ENCODE assay signal across 28 cellular contexts in genomic region chr11:84345597-84345996, GRCh38.
DNase-seq lines count a peak whose midpoint lies in the region; ATAC-seq, FAIRE-seq and TF ChIP-seq lines count a peak whose summit lies in the region.
"Had no signal": no experiment of that assay in that cellular context is flagged by ENCODE, and none has a peak within 500 bp of the region (broad histone marks: within the 10 kb centered on the region; RNA-seq: fewer than 3 reads in every experiment).

No MANE protein-coding gene starts in this region.

- in situ Hi-C loops in K562 (cut with MboI): no loop called here

- H3K79me2 ChIP-seq in K562 (ENCODE audit: control insufficient read depth, insufficient read depth, low read length): no peaks in the 10 kb centered on the region

- TF ChIP-seq EP300 in A549 (IDR thresholded peaks at IDR 0.05) (no peak), K562 (IDR thresholded peaks at IDR 0.05; ENCODE audit: low read length) (no peak)

- TF ChIP-seq CTCF in A549 (IDR thresholded peaks at IDR 0.05): no peak
- no peak for TF ChIP-seq CTCF in K562 (IDR thresholded peaks at IDR 0.05 in 2 of 3, conservative IDR thresholded peaks at IDR 0.05 in 1 of 3; ENCODE audit: insufficient read depth in 2 of 3, low read depth in 1 of 3, low read length in 3 of 3)

- H3K9me3 ChIP-seq in A549: no peaks in the 10 kb centered on the region
- 0 out of 2 replicates have a peak, but pooled peaks cover 3% of the 10 kb centered on the region for H3K9me3 ChIP-seq in K562 (replicated peaks; ENCODE audit: control insufficient read depth, insufficient read depth, low read depth, low read length)
- H3K9me3 ChIP-seq: BE2C, HAP-1 had no signal

- no peak for FAIRE-seq in A549 (lab: Jason Lieb, UNC)
- FAIRE-seq in GM12891 (lab: Jason Lieb, UNC): no peak
- no peak for FAIRE-seq in K562 (lab: Jason Lieb, UNC)
- FAIRE-seq: GM12892, GM18507 had no signal

- ATAC-seq in A549 (no peak), K562 (no peak), GM18873 (IDR thresholded peaks at IDR 0.05; ENCODE audit: low FRiP score, unreplicated experiment) (no peak), GM21528 (IDR thresholded peaks at IDR 0.05; ENCODE audit: low FRiP score, unreplicated experiment) (no peak)
- ATAC-seq: Panc1 had no signal

- H3K27ac ChIP-seq in A549 (no peak overlapping the region), K562 (ENCODE audit: extremely low read depth, low read depth, low read length) (no peak overlapping the region)

- CTCF ChIA-PET in A549 (lab: Yijun Ruan, JAX) (no interaction called here), K562 (lab: Yijun Ruan, JAX; ENCODE audit: low intra/inter-chr PET ratio) (no interaction called here)

- no peak overlapping the region for H3K4me3 ChIP-seq in A549
- no peak overlapping the region for H3K4me3 ChIP-seq in K562
- H3K4me3 ChIP-seq: HAP-1 had no signal

- no peaks in the 10 kb centered on the region for H4K20me1 ChIP-seq in K562 (replicated peaks; ENCODE audit: control insufficient read depth, insufficient read depth, low read length)

- no peak overlapping the region for H2AFZ ChIP-seq in K562 (ENCODE audit: low read depth, low read length)

- TF ChIP-seq RAD21 in A549 (conservative IDR thresholded peaks at IDR 0.05 in 1 of 2, IDR thresholded peaks at IDR 0.05 in 1 of 2) (no peak), K562 (CRISPR knock-in tag; conservative IDR thresholded peaks at IDR 0.05 in 1 of 2, IDR thresholded peaks at IDR 0.05 in 1 of 2) (no peak)

- POLR2A ChIA-PET in A549 (lab: Yijun Ruan, JAX) (no interaction called here), K562 (lab: Yijun Ruan, JAX) (no interaction called here)

- no peaks in the 10 kb centered on the region for H3K9me1 ChIP-seq in K562 (ENCODE audit: control insufficient read depth, insufficient read depth, low read length)

- H3K4me1 ChIP-seq in A549 (no peaks in the 10 kb centered on the region), K562 (replicated peaks in 1 of 2; ENCODE audit: control insufficient read depth in 2 of 2, insufficient read depth in 2 of 2, low read length in 2 of 2) (no peaks in the 10 kb centered on the region)
- H3K4me1 ChIP-seq: BE2C, HAP-1 had no signal

- no peak overlapping the region for H3K9ac ChIP-seq in K562 (ENCODE audit: insufficient read depth in 1 of 2, low read depth in 2 of 2, low read length in 2 of 2)

- TF ChIP-seq POLR2A in A549 (IDR thresholded peaks at IDR 0.05; ENCODE audit: low read length): no peak
- TF ChIP-seq POLR2A in GM12891 (IDR thresholded peaks at IDR 0.05; ENCODE audit: low read depth, low read length): no peak
- TF ChIP-seq POLR2A in K562 (conservative IDR thresholded peaks at IDR 0.05): no peak

- DNase-seq in A549 (ENCODE audit: low read depth in 1 of 2, low spot score in 1 of 2): no peak
- DNase-seq in GM12891 (ENCODE audit: insufficient read length, low spot score): no peak
- peak; percentile 3 for DNase-seq in NCI-H774 (lab: John Stamatoyannopoulos, UW)
- no peak for DNase-seq in K562 (ENCODE audit: extremely low read depth in 1 of 4, low spot score in 3 of 4)
- DNase-seq in activated naive CD4-positive, alpha-beta T cell (lab: John Stamatoyannopoulos, UW): no peak
- DNase-seq: ACHN; BE2C; CD8-positive, alpha-beta memory T cell; DMS 273 treated with DMSO at 0.1 percent for 48 hours; DMS79; EL; GDM1; GOT3; HFFc6; NCI-H1694; NCI-H2029 treated with DMSO at 0.1 percent for 48 hours; NCI-H2171 treated with DMSO at 0.1 percent for 48 hours; NCI-H345; NCI-H510A treated with DMSO at 0.1 percent for 48 hours; NCI-H82; SHP77 treated with DMSO at 0.1 percent for 48 hours; T-helper 9 cell had no signal

- H3K4me2 ChIP-seq in A549: no peak overlapping the region
- no peak overlapping the region for H3K4me2 ChIP-seq in K562 (ENCODE audit: insufficient read depth, low read length)

- no TSS peak for BruUV-seq in K562 (replicated peaks; lab: Mats Ljungman, UMichigan)

- WGBS in A549 (ENCODE audit: missing lambda C conversion rate): 0% methylated on average over 1 of the region's 1 CpG
- 0% methylated on average over 1 of the region's 1 CpG for WGBS in K562 (ENCODE audit: insufficient coverage, low coverage, missing lambda C conversion rate)

- intact Hi-C loops in K562 (cut with micrococcal nuclease): no loop called here

- H3K36me3 ChIP-seq in K562 (ENCODE audit: control insufficient read depth, insufficient read depth, low read length): no peaks in the 10 kb centered on the region
- H3K36me3 ChIP-seq: BE2C, HAP-1 had no signal

- H3K27me3 ChIP-seq in K562 (ENCODE audit: control insufficient read depth in 2 of 2, insufficient read depth in 2 of 2, low read length in 2 of 2): no peaks in the 10 kb centered on the region
- H3K27me3 ChIP-seq: BE2C had no signal

TF ChIP-seq in A549, 52 proteins besides CTCF, POLR2A, EP300 and RAD21:
- TF ChIP-seq KDM5A (IDR thresholded peaks at IDR 0.05) (no peak), MAFK (IDR thresholded peaks at IDR 0.05; ENCODE audit: partially characterized antibody) (peak; percentile 65)

TF ChIP-seq in GM12891, 5 proteins besides CTCF, POLR2A, EP300 and RAD21:
- TF ChIP-seq SPI1 (IDR thresholded peaks at IDR 0.05; ENCODE audit: low read depth, low read length) (peak; percentile 85), POU2F2 (IDR thresholded peaks at IDR 0.05; ENCODE audit: low read depth, low read length) (no peak), PAX5 (IDR thresholded peaks at IDR 0.05; ENCODE audit: insufficient read depth, low read length, severe bottlenecking) (no peak), POLR2AphosphoS5 (IDR thresholded peaks at IDR 0.05; ENCODE audit: low read depth, low read length) (no peak), TAF1 (IDR thresholded peaks at IDR 0.05; ENCODE audit: low read depth, low read length) (no peak)

TF ChIP-seq in K562, 482 proteins besides CTCF, POLR2A, EP300 and RAD21 (continues in another document):
- TF ChIP-seq SPI1 (IDR thresholded peaks at IDR 0.05; ENCODE audit: borderline replicate concordance, low read depth, low read length) (0 out of 2 replicates have a peak, but pooled peaks have one; percentile 11), ZBTB40 (IDR thresholded peaks at IDR 0.05) (0 out of 2 replicates have a peak, but pooled peaks have one; percentile 18), ZBTB40 (CRISPR knock-in tag; IDR thresholded peaks at IDR 0.05) (no peak)

Comparison
In these comparisons a context has a peak if more than half of its experiments do, and no peak if none do; other contexts are left out.
1. Of the 35 proteins assayed by ChIP-seq in both K562 and A549: peak only in K562: none; only in A549: MAFK; in both: none; in neither: 34.